Comparison of ENCODE assay signal across 27 cellular contexts in genomic region chr6:25542984-25543383, GRCh38.
"Had no signal": no experiment of that assay in that cellular context is flagged by ENCODE, and none has a peak within 500 bp of the region (broad histone marks: within the 10 kb centered on the region; RNA-seq: fewer than 3 reads in every experiment).

No MANE protein-coding gene starts in this region.

- ATAC-seq: naive thymus-derived CD8-positive, alpha-beta T cell; psoas muscle; T-cell had no signal

- H3K4me1 Mint-ChIP-seq: activated CD4-positive, alpha-beta T cell treated with anti-CD3 and anti-CD28 coated beads, Interleukin-2, amount 10 ng/mL, durations not matched to agents 24 days and 14 days; activated naive CD4-positive, alpha-beta T cell treated with anti-CD3 and anti-CD28 coated beads, Interleukin-2, amount 10 ng/mL, durations not matched to agents 7 days and 5 days; activated naive CD8-positive, alpha-beta T cell treated with anti-CD3 and anti-CD28 coated beads, Interleukin-2, amount 10 ng/mL, durations not matched to agents 7 days and 5 days; T-cell had no signal

- H3K4me1 ChIP-seq: heart right ventricle, neural progenitor cell, parathyroid adenoma, psoas muscle had no signal

- DNase-seq: activated CD4-positive, alpha-beta memory T cell treated with anti-CD3 and anti-CD28 coated beads for 36 hours; activated CD4-positive, alpha-beta T cell treated with anti-CD3 and anti-CD28 coated beads, Interleukin-2, amount 10 ng/mL, durations not matched to agents 24 days and 14 days; activated CD4-positive, CD25-positive, alpha-beta regulatory T cell treated with anti-CD3 and anti-CD28 coated beads, Interleukin-2, amount 50 U/mL, for 72 hours; activated CD8-positive, alpha-beta memory T cell treated with anti-CD3 and anti-CD28 coated beads, Interleukin-2, amount 50 U/mL, for 4 hours; activated gamma-delta T cell; activated naive CD4-positive, alpha-beta T cell treated with anti-CD3 and anti-CD28 coated beads, Interleukin-2, amount 10 ng/mL, durations not matched to agents 7 days and 5 days; activated naive CD8-positive, alpha-beta T cell treated with anti-CD3 and anti-CD28 coated beads, Interleukin-2, amount 10 ng/mL, durations not matched to agents 7 days and 5 days; activated T-cell treated with anti-CD3 and anti-CD28 coated beads, Interleukin-2, amount 50 U/mL, for 1 hour; central memory CD4-positive, alpha-beta T cell; esophagus squamous epithelium; foreskin melanocyte; heart right ventricle; mammary epithelial cell; naive thymus-derived CD8-positive, alpha-beta T cell; occipital lobe; psoas muscle; stimulated activated CD4-positive, alpha-beta T cell treated with anti-CD3 and anti-CD28 coated beads, Interleukin-12 subunit alpha, Interleukin-12 subunit beta, amount 100 ng/mL, for 4 hours; stimulated activated CD4-positive, alpha-beta T cell treated with anti-CD3 and anti-CD28 coated beads, Interleukin-4, amount 100 ng/mL, for 1 hour; T-cell; trophoblast cell had no signal

- H3K27me3 ChIP-seq: esophagus squamous epithelium, heart right ventricle, neural progenitor cell had no signal

- H3K4me3 Mint-ChIP-seq: activated CD4-positive, alpha-beta memory T cell treated with anti-CD3 and anti-CD28 coated beads for 36 hours; activated CD4-positive, alpha-beta T cell treated with anti-CD3 and anti-CD28 coated beads, Interleukin-2, amount 10 ng/mL, durations not matched to agents 24 days and 14 days; activated naive CD4-positive, alpha-beta T cell treated with anti-CD3 and anti-CD28 coated beads, Interleukin-2, amount 10 ng/mL, durations not matched to agents 7 days and 5 days; activated naive CD8-positive, alpha-beta T cell treated with anti-CD3 and anti-CD28 coated beads, Interleukin-2, amount 10 ng/mL, durations not matched to agents 7 days and 5 days; activated T-helper 1 cell treated with anti-CD3 and anti-CD28 coated beads, Interleukin-12 subunit alpha, Interleukin-12 subunit beta, Interleukin-2, Interleukin-4 antibody, amounts not matched to agents 30 ng/mL and 10 ng/mL and 1 ng/mL, durations not matched to agents 14 hours and 24 hours and 36 hours; dendritic cell treated with granulocyte-macrophage colony-stimulating factor and Interleukin-4, amounts not matched to agents 40 ng/mL and 50 ng/mL, for 4 days; naive thymus-derived CD8-positive, alpha-beta T cell; neural progenitor cell; stimulated activated naive CD8-positive, alpha-beta T cell treated with anti-CD3 and anti-CD28 coated beads, Interleukin-15, Interleukin-2, amounts not matched to agents 100 ng/mL and 50 ng/mL, for 24 hours; T-cell had no signal

- H3K27me3 Mint-ChIP-seq: activated CD4-positive, alpha-beta memory T cell treated with anti-CD3 and anti-CD28 coated beads for 36 hours; activated CD4-positive, alpha-beta T cell treated with anti-CD3 and anti-CD28 coated beads, Interleukin-2, amount 10 ng/mL, durations not matched to agents 24 days and 14 days; activated naive CD4-positive, alpha-beta T cell treated with anti-CD3 and anti-CD28 coated beads, Interleukin-2, amount 10 ng/mL, durations not matched to agents 7 days and 5 days; activated naive CD8-positive, alpha-beta T cell treated with anti-CD3 and anti-CD28 coated beads, Interleukin-2, amount 10 ng/mL, durations not matched to agents 7 days and 5 days; dendritic cell treated with granulocyte-macrophage colony-stimulating factor and Interleukin-4, amounts not matched to agents 40 ng/mL and 50 ng/mL, for 4 days; naive thymus-derived CD8-positive, alpha-beta T cell; stimulated activated naive CD8-positive, alpha-beta T cell treated with anti-CD3 and anti-CD28 coated beads, Interleukin-15, Interleukin-2, amounts not matched to agents 100 ng/mL and 50 ng/mL, for 24 hours; T-cell had no signal

- H3K9me3 ChIP-seq: esophagus squamous epithelium, psoas muscle, thoracic aorta had no signal

- H3K27ac Mint-ChIP-seq: activated CD4-positive, alpha-beta memory T cell treated with anti-CD3 and anti-CD28 coated beads for 36 hours; activated CD4-positive, alpha-beta T cell treated with anti-CD3 and anti-CD28 coated beads, Interleukin-2, amount 10 ng/mL, durations not matched to agents 24 days and 14 days; activated naive CD4-positive, alpha-beta T cell treated with anti-CD3 and anti-CD28 coated beads, Interleukin-2, amount 10 ng/mL, durations not matched to agents 7 days and 5 days; activated naive CD8-positive, alpha-beta T cell treated with anti-CD3 and anti-CD28 coated beads, Interleukin-2, amount 10 ng/mL, durations not matched to agents 7 days and 5 days; activated T-helper 1 cell treated with anti-CD3 and anti-CD28 coated beads, Interleukin-12 subunit alpha, Interleukin-12 subunit beta, Interleukin-2, Interleukin-4 antibody, amounts not matched to agents 30 ng/mL and 10 ng/mL and 1 ng/mL, durations not matched to agents 14 hours and 24 hours and 36 hours; dendritic cell treated with granulocyte-macrophage colony-stimulating factor and Interleukin-4, amounts not matched to agents 40 ng/mL and 50 ng/mL, for 4 days; neural progenitor cell; stimulated activated naive CD8-positive, alpha-beta T cell treated with anti-CD3 and anti-CD28 coated beads, Interleukin-15, Interleukin-2, amounts not matched to agents 100 ng/mL and 50 ng/mL, for 24 hours; T-cell had no signal

- H3K27ac ChIP-seq: epithelial cell of prostate, esophagus squamous epithelium, neural progenitor cell, parathyroid adenoma, psoas muscle, thoracic aorta had no signal

- H3K36me3 Mint-ChIP-seq: activated naive CD4-positive, alpha-beta T cell treated with anti-CD3 and anti-CD28 coated beads, Interleukin-2, amount 10 ng/mL, durations not matched to agents 7 days and 5 days had no signal

- H3K9me3 Mint-ChIP-seq: activated CD4-positive, alpha-beta memory T cell treated with anti-CD3 and anti-CD28 coated beads for 36 hours; activated CD4-positive, alpha-beta T cell treated with anti-CD3 and anti-CD28 coated beads, Interleukin-2, amount 10 ng/mL, durations not matched to agents 24 days and 14 days; activated naive CD4-positive, alpha-beta T cell treated with anti-CD3 and anti-CD28 coated beads, Interleukin-2, amount 10 ng/mL, durations not matched to agents 7 days and 5 days; activated naive CD8-positive, alpha-beta T cell treated with anti-CD3 and anti-CD28 coated beads, Interleukin-2, amount 10 ng/mL, durations not matched to agents 7 days and 5 days; activated T-helper 1 cell treated with anti-CD3 and anti-CD28 coated beads, Interleukin-12 subunit alpha, Interleukin-12 subunit beta, Interleukin-2, Interleukin-4 antibody, amounts not matched to agents 30 ng/mL and 10 ng/mL and 1 ng/mL, durations not matched to agents 14 hours and 24 hours and 36 hours; dendritic cell treated with granulocyte-macrophage colony-stimulating factor and Interleukin-4, amounts not matched to agents 40 ng/mL and 50 ng/mL, for 4 days; naive thymus-derived CD8-positive, alpha-beta T cell; neural progenitor cell; stimulated activated naive CD8-positive, alpha-beta T cell treated with anti-CD3 and anti-CD28 coated beads, Interleukin-15, Interleukin-2, amounts not matched to agents 100 ng/mL and 50 ng/mL, for 24 hours; T-cell had no signal

- H3K4me3 ChIP-seq: esophagus squamous epithelium, heart right ventricle, neural progenitor cell, psoas muscle, thoracic aorta had no signal
